In the genomic region with DNA sequence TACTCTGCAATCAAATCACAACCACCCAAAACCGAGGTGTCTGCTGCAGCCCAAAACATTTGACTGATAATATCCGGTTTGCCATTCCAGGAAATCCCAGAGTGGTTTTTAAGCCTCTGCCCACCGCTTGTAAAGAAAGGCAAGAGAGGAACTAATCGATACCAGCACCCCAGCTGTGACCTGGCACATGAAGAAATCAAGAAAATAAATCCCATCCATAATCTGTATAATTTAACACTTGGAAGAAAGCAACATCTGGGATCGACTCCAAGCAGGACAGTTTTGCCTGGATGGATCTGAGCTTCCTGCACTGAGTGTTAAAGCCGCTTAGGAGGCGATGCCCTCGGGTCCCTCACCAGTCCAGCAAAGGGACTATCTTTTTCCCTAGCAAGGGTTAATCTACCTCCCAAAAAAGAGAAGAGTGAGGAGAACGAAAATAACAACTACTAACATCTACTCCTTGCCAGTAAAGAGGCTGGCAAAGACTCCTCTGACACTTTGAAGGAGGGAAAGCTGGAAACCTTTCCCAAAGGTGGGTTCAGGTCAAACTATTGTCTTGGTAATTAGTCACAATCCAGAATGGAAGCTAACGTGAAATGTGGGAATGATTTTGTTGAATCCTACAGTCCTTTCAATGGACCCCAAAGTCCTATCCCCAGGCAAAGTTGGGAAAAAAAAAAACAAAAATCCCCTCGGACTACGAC, we compare ENCODE assay signal across 8 cellular contexts. TPM values are rescaled to one million over a fixed set of nuclear protein-coding genes. Genes with fewer than 3 reads are reported as not detected.
DNase-seq lines count a peak whose midpoint lies in the region; ATAC-seq and TF ChIP-seq lines count a peak whose summit lies in the region.

No MANE protein-coding gene starts in this region.

- no peak for TF ChIP-seq POLR2A in lower leg skin (IDR thresholded peaks at IDR 0.05)

- H3K4me3 Mint-ChIP-seq in chondrocyte (ENCODE audit: unreplicated experiment) = peak overlapping the region; percentile 98

- intact Hi-C loops in lower leg skin (cut with DNase I; ENCODE audit: low total_unique reads) = no loop called here

- peak overlapping the region; percentile 82 for H3K9ac ChIP-seq in muscle layer of colon (ENCODE audit: low read length)

- no peaks in the 10 kb centered on the region for H3K27me3 Mint-ChIP-seq in chondrocyte (ENCODE audit: low read depth)

- H3K9me3 ChIP-seq in muscle layer of colon (ENCODE audit: low read length) = no peaks in the 10 kb centered on the region

- H3K27ac Mint-ChIP-seq in chondrocyte (ENCODE audit: unreplicated experiment) = peak overlapping the region; percentile 93

- H3K4me3 ChIP-seq in GM06990 (replicated peaks; ENCODE audit: low read depth, low read length) = peak overlapping the region; percentile 73
- H3K4me3 ChIP-seq in muscle layer of colon (ENCODE audit: low read depth in 1 of 2, low read length in 2 of 2) = peak overlapping the region; percentile 92 to 94
- no peak overlapping the region for H3K4me3 ChIP-seq in lower leg skin (ENCODE audit: low read depth, poor library complexity, severe bottlenecking)

- no peaks in the 10 kb centered on the region for H3K9me3 Mint-ChIP-seq in chondrocyte (ENCODE audit: low read depth)

- H3K36me3 ChIP-seq in GM06990 (ENCODE audit: control insufficient read depth, insufficient read depth, low read length) (no peaks in the 10 kb centered on the region), muscle layer of colon (ENCODE audit: insufficient read depth, low read length) (no peaks in the 10 kb centered on the region)

- WGBS in lower leg skin, 2 donors = 2 to 5% methylated on average over 12 of the region's 12 CpGs

- H3K36me3 Mint-ChIP-seq in chondrocyte (ENCODE audit: low read depth) = no peaks in the 10 kb centered on the region

- H3K4me1 ChIP-seq in muscle layer of colon (ENCODE audit: insufficient read depth, low read length) = peaks cover 16% of the 10 kb centered on the region

- TF ChIP-seq CTCF in GM06990 (IDR thresholded peaks at IDR 0.05; ENCODE audit: insufficient read depth, low read length, poor library complexity, severe bottlenecking) (no peak), chondrocyte (IDR thresholded peaks at IDR 0.05) (no peak), lower leg skin (IDR thresholded peaks at IDR 0.05) (no peak)

- peak overlapping the region; percentile 91 for H3K27ac ChIP-seq in muscle layer of colon (ENCODE audit: low read depth, low read length)

- H3K4me1 Mint-ChIP-seq in chondrocyte (ENCODE audit: low read depth) = peaks cover 60% of the 10 kb centered on the region

- H3K27me3 ChIP-seq in GM06990 (replicated peaks; ENCODE audit: control insufficient read depth, insufficient read depth, low read length) = no peaks in the 10 kb centered on the region
- H3K27me3 ChIP-seq in muscle layer of colon (ENCODE audit: control insufficient read depth in 1 of 2, insufficient read depth in 2 of 2, low read length in 2 of 2) = no peaks in the 10 kb centered on the region

- DNase-seq in GM06990 (ENCODE audit: extremely low read depth, insufficient read length) (no peak), NCI-H524 (lab: John Stamatoyannopoulos, UW) (peak; percentile 42 to 69), chondrocyte (ENCODE audit: low spot score) (no peak), lower leg skin (ENCODE audit: low spot score in 2 of 2) (no peak), KG1 (lab: John Stamatoyannopoulos, UW) (no peak)

- ATAC-seq in GM18517 (IDR thresholded peaks at IDR 0.05; ENCODE audit: unreplicated experiment) (no peak), HG02884 (IDR thresholded peaks at IDR 0.05; ENCODE audit: unreplicated experiment) (no peak)

RNA-seq across cellular contexts. Expression of gene DOCK4, which starts 2.0 kb away (rescaled TPM):
- total RNA-seq in chondrocyte (43.0 to 102 TPM (median 48.8 TPM) in 3 replicates), lower leg skin (1 to 10 TPM; 8.2 to 9.0 (median 8.6) TPM)

RNA-seq across cellular contexts. Expression of gene ZNF277, which starts 2.3 kb away (rescaled TPM):
- total RNA-seq in chondrocyte = 15.5 to 18.8 TPM (median 16.2 TPM) in 3 replicates
- total RNA-seq in lower leg skin = 10 to 100 TPM; 19.2 to 45.6 (median 32.8) TPM

Comparison
In these comparisons a context has a peak if more than half of its experiments do, and no peak if none do; other contexts are left out.
1. DNase-seq: peak in NCI-H524 (2 of 2); none in GM06990 (single experiment), chondrocyte (single experiment), lower leg skin (0 of 2) and KG1 (single experiment).